22 cellular contexts compared by ENCODE assay signal in genomic region chr1:10271090-10271489, GRCh38.
"Had no signal": no experiment of that assay in that cellular context is flagged by ENCODE, and none has a peak within 500 bp of the region (broad histone marks: within the 10 kb centered on the region; RNA-seq: fewer than 3 reads in every experiment).

No MANE protein-coding gene starts in this region.

- H3K27ac Mint-ChIP-seq: naive B cell, nephron had no signal

- ATAC-seq: esophagus mucosa; lower lobe of right lung; right cardiac atrium; stimulated activated naive CD8-positive, alpha-beta T cell treated with anti-CD3 and anti-CD28 coated beads, Interleukin-15, Interleukin-2, amounts not matched to agents 100 U/mL and 50 U/mL, for 24 hours had no signal

- H3K27me3 Mint-ChIP-seq: naive B cell had no signal

- H3K27ac ChIP-seq: coronary artery, left ventricle myocardium inferior, lower lobe of right lung, suprapubic skin, thyroid gland, upper lobe of left lung, uterus had no signal

- H3K27me3 ChIP-seq: suprapubic skin, thyroid gland, upper lobe of left lung, uterus had no signal

- H3K36me3 Mint-ChIP-seq: naive B cell had no signal

- H3K4me3 Mint-ChIP-seq: nephron had no signal

- FAIRE-seq: endometrium, frontal cortex had no signal

- DNase-seq: effector memory CD4-positive, alpha-beta T cell; islet precursor cell; left ventricle myocardium inferior; lower lobe of right lung; mesenchymal stem cell; midbrain; naive B cell; occipital lobe; posterior cingulate gyrus; right cardiac atrium; stimulated activated CD4-positive, alpha-beta T cell treated with anti-CD3 and anti-CD28 coated beads, Interleukin-2, amount 100 ng/mL, for 48 hours; stimulated activated naive CD8-positive, alpha-beta T cell treated with anti-CD3 and anti-CD28 coated beads, Interleukin-15, Interleukin-2, amounts not matched to agents 100 U/mL and 50 U/mL, for 24 hours; thyroid gland; upper lobe of left lung; uterus had no signal

- H3K9me3 Mint-ChIP-seq: naive B cell, nephron had no signal

- H3K4me1 ChIP-seq: lower lobe of right lung, thyroid gland, upper lobe of left lung, uterus had no signal

- H3K4me1 Mint-ChIP-seq: naive B cell, nephron had no signal

- H3K36me3 ChIP-seq: uterus had no signal

- H3K4me3 ChIP-seq: coronary artery, left ventricle myocardium inferior, lower lobe of right lung, smooth muscle cell, suprapubic skin, thyroid gland, upper lobe of left lung, uterus had no signal

- H3K9me3 ChIP-seq: left ventricle myocardium inferior, lower lobe of right lung, suprapubic skin, thyroid gland, upper lobe of left lung, uterus had no signal
